In the genomic region with DNA sequence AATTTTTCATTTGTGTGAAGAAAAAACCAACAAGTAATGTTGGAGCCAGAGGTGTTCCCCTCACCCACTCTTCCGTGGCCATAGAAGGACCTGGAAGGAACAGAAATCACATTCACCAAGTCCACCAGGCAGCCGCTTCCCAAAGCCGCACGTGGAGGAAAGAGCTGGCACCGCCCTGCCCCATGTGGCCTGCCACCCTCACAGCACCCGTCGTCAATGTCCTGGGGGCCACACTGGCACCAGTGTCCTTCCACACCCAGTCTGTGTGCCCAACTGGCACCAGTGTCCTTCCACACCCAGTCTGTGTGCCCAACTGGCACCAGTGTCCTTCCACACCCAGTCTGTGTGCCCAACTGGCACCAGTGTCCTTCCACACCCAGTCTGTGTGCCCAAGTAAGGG, we compare ENCODE assay signal across 2 cellular contexts.
TF ChIP-seq lines count a peak whose summit lies in the region.
"Not testable (repeated sequence)": the region's sequence is repeated elsewhere in the genome, so short reads cannot be mapped to it uniquely, and the experiment has no call there.

No MANE protein-coding gene starts in this region.

TF ChIP-seq in K562, 482 proteins besides CTCF, POLR2A, EP300 and RAD21:
- TF ChIP-seq MYNN (IDR thresholded peaks at IDR 0.05), result peak; percentile 25; the same call in 1 of the 2 replicates
- not testable (repeated sequence) for TF ChIP-seq MYNN (CRISPR knock-in tag; IDR thresholded peaks at IDR 0.05)
- peak; percentile 55 for TF ChIP-seq POLR2G (IDR thresholded peaks at IDR 0.05; ENCODE audit: low read depth, low read length)

TF ChIP-seq in HepG2, 621 proteins besides CTCF, POLR2A, EP300 and RAD21:
- 0 out of 2 replicates have a peak, but pooled peaks have one; percentile 36 for TF ChIP-seq HNRNPL (IDR thresholded peaks at IDR 0.05; ENCODE audit: low read depth, low read length)
- peak; percentile 16 for TF ChIP-seq AGO2 (optimal IDR thresholded peaks at IDR 0.05; ENCODE audit: low read depth, low read length)
